ENCODE assay signal across 8 cellular contexts in the genomic region with DNA sequence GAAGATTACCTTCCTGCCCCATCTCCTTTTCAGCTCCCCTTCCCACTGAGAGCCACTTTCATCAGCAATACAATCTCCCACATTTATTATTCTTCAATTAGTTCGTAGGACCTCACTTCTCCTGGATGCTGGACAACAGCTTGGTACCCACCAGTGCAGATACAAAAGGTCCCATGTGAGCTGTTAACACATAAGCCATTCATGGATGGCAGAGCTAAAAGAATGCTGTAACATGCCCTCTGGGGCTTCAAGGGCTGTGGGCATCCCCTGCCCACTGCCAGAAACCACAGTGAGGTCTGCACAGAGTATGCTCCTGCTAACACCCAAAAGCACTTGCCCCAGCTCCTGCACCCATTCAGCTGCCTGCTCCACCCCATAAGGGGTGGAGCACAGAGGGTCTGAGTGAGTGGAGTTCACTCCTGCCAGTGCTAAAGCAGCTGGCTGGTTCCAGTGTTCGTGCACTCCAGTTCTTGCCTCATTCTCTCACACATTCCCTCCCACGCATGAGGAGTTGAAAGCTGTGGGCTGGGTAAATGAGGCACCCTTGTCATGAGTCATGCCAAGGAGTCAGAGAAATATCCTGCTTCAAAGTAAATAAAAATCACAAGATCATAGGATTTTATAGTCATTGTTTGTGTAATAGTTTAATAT.
DNase-seq lines count a peak whose midpoint lies in the region; ATAC-seq and TF ChIP-seq lines count a peak whose summit lies in the region.

No MANE protein-coding gene starts in this region.

- H3K27me3 ChIP-seq in ACC112 (ENCODE audit: insufficient read depth, low read length) (no peaks in the 10 kb centered on the region), HL-60 (ENCODE audit: insufficient read depth, poor library complexity, severe bottlenecking) (no peaks in the 10 kb centered on the region)

- no peaks in the 10 kb centered on the region for H3K79me2 ChIP-seq in ACC112 (ENCODE audit: control insufficient read depth, insufficient read depth, low read length, unreplicated experiment)

- no peak overlapping the region for H3K27ac Mint-ChIP-seq in stimulated activated memory B cell treated with anti-CD40 and anti-IgM and Interleukin-4, amounts not matched to agents 10 μg/mL and 1 μg/mL and 100 μg/mL, for 72 hours

- H3K4me1 Mint-ChIP-seq in stimulated activated memory B cell treated with anti-CD40 and anti-IgM and Interleukin-4, amounts not matched to agents 10 μg/mL and 1 μg/mL and 100 μg/mL, for 72 hours: no peaks in the 10 kb centered on the region

- H3K27me3 Mint-ChIP-seq in stimulated activated memory B cell treated with anti-CD40 and anti-IgM and Interleukin-4, amounts not matched to agents 10 μg/mL and 1 μg/mL and 100 μg/mL, for 72 hours: no peaks in the 10 kb centered on the region

- H3K4me3 Mint-ChIP-seq in stimulated activated memory B cell treated with anti-CD40 and anti-IgM and Interleukin-4, amounts not matched to agents 10 μg/mL and 1 μg/mL and 100 μg/mL, for 72 hours: no peak overlapping the region

- H2AFZ ChIP-seq in ACC112 (ENCODE audit: low read length, unreplicated experiment): no peak overlapping the region

- no peak for TF ChIP-seq CTCF in HL-60 (IDR thresholded peaks at IDR 0.05; ENCODE audit: insufficient read depth, low read length)
- TF ChIP-seq CTCF in choroid plexus epithelial cell (conservative IDR thresholded peaks at IDR 0.05; ENCODE audit: low read depth, low read length): no peak

- peak overlapping the region; percentile 14; the same call in 1 of the 2 replicates for H3K27ac ChIP-seq in ACC112 (ENCODE audit: low read depth, low read length)
- H3K27ac ChIP-seq in HL-60 (replicated peaks): no peak overlapping the region

- H3K4me3 ChIP-seq in ACC112 (ENCODE audit: low read depth, low read length) (no peak overlapping the region; the same call in 1 of the 2 replicates), HL-60 (replicated peaks; ENCODE audit: insufficient read depth, low read length) (no peak overlapping the region), choroid plexus epithelial cell (ENCODE audit: low read depth, low read length) (no peak overlapping the region)

- H3K9me3 Mint-ChIP-seq in stimulated activated memory B cell treated with anti-CD40 and anti-IgM and Interleukin-4, amounts not matched to agents 10 μg/mL and 1 μg/mL and 100 μg/mL, for 72 hours: no peaks in the 10 kb centered on the region

- ATAC-seq in GM21423 (IDR thresholded peaks at IDR 0.05; ENCODE audit: unreplicated experiment): peak; percentile 81
- peak; percentile 14 for ATAC-seq in stimulated activated memory B cell treated with anti-CD40 and anti-IgM and Interleukin-4, amounts not matched to agents 10 μg/mL and 1 μg/mL and 100 μg/mL, for 72 hours

- H3K36me3 Mint-ChIP-seq in stimulated activated memory B cell treated with anti-CD40 and anti-IgM and Interleukin-4, amounts not matched to agents 10 μg/mL and 1 μg/mL and 100 μg/mL, for 72 hours: no peaks in the 10 kb centered on the region

- peak; percentile 18 to 63 for DNase-seq in HL-60 (ENCODE audit: low read depth in 1 of 2, low spot score in 1 of 2)
- DNase-seq in choroid plexus epithelial cell (ENCODE audit: low read depth): peak; percentile 78
- DNase-seq in iPS-NIHi7 (ENCODE audit: extremely low spot score): no peak
- no peak for DNase-seq in NOMO-1 treated with dmso at 0.1 percent for 144 hours (lab: John Stamatoyannopoulos, UW; ENCODE audit: unreplicated experiment)
- no peak for DNase-seq in mesenteric fat pad (ENCODE audit: low spot score)

- H3K4me1 ChIP-seq in ACC112 (ENCODE audit: control insufficient read depth, insufficient read depth, low read length, unreplicated experiment): peaks cover 18% of the 10 kb centered on the region

- H3K36me3 ChIP-seq in ACC112 (ENCODE audit: insufficient read depth, low read length): no peaks in the 10 kb centered on the region

Comparison
In these comparisons a context has a peak if more than half of its experiments do, and no peak if none do; other contexts are left out.
1. DNase-seq: peak in HL-60 (2 of 2) and choroid plexus epithelial cell (single experiment); none in iPS-NIHi7 (single experiment), NOMO-1 treated with dmso at 0.1 percent for 144 hours (single experiment) and mesenteric fat pad (single experiment).